ENCODE assay signal across 1 cellular context in genomic region chr1:52159033-52159789, GRCh38.
TF ChIP-seq lines count a peak whose summit lies in the region.

No MANE protein-coding gene starts in this region.

TF ChIP-seq in IMR-90, 13 proteins besides CTCF, POLR2A, EP300 and RAD21:
- TF ChIP-seq MXI1 (IDR thresholded peaks at IDR 0.05; ENCODE audit: borderline replicate concordance, low read depth, low read length) (no peak), RCOR1 (IDR thresholded peaks at IDR 0.05; ENCODE audit: insufficient replicate concordance, low read length) (no peak), FOS (IDR thresholded peaks at IDR 0.05; ENCODE audit: low read depth, low read length) (no peak), BHLHE40 (IDR thresholded peaks at IDR 0.05; ENCODE audit: low read depth, low read length) (no peak), CHD1 (IDR thresholded peaks at IDR 0.05; ENCODE audit: low read depth, low read length) (no peak), MAFK (IDR thresholded peaks at IDR 0.05; ENCODE audit: low read depth, low read length) (no peak), SMC3 (IDR thresholded peaks at IDR 0.05; ENCODE audit: low read depth, low read length) (no peak), CEBPB (IDR thresholded peaks at IDR 0.05; ENCODE audit: low read depth, low read length) (no peak), MAZ (IDR thresholded peaks at IDR 0.05; ENCODE audit: borderline replicate concordance, low read depth, low read length) (no peak), NFE2L2 (IDR thresholded peaks at IDR 0.05; ENCODE audit: low read depth, low read length) (no peak), ELK1 (IDR thresholded peaks at IDR 0.05; ENCODE audit: borderline replicate concordance, low read depth, low read length) (no peak), RFX5 (IDR thresholded peaks at IDR 0.05; ENCODE audit: low read depth, low read length) (no peak)
- TF ChIP-seq, protein P1, sequence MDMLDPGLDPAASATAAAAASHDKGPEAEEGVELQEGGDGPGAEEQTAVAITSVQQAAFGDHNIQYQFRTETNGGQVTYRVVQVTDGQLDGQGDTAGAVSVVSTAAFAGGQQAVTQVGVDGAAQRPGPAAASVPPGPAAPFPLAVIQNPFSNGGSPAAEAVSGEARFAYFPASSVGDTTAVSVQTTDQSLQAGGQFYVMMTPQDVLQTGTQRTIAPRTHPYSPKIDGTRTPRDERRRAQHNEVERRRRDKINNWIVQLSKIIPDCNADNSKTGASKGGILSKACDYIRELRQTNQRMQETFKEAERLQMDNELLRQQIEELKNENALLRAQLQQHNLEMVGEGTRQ (IDR thresholded peaks at IDR 0.05; ENCODE audit: low read depth, low read length): no peak
